39 cellular contexts compared by ENCODE assay signal in the genomic region with DNA sequence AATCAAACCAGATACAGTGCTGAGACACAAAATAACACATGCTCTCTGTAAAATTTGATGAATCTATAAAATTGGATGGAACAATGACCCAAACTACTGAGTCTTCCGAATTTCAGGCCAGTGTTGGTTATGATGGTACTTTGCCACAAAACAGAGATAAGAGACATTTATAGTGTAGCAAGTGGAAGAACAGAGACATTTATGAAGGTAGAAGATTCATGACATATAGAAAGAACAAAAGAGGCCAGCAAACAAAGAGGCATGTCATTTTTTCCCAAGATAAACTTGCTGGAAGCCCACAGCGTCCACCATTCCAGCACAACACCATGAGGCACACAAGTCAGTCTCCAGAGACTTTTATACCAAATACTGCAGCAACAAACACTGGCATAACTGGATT. TPM values are rescaled to one million over a fixed set of nuclear protein-coding genes. Genes with fewer than 3 reads are reported as not detected.
"Had no signal": no experiment of that assay in that cellular context is flagged by ENCODE, and none has a peak within 500 bp of the region (broad histone marks: within the 10 kb centered on the region; RNA-seq: fewer than 3 reads in every experiment).

No MANE protein-coding gene starts in this region.

- H3K36me3 ChIP-seq: adrenal gland, ascending aorta, brain microvascular endothelial cell, breast epithelium, cardiac muscle cell had no signal

- H3K27ac ChIP-seq: adrenal gland, ascending aorta, brain microvascular endothelial cell, breast epithelium, cardiac muscle cell had no signal

- H3K9me3 ChIP-seq: adrenal gland, ascending aorta, body of pancreas, breast epithelium had no signal

- DNase-seq: activated effector memory CD4-positive, alpha-beta T cell treated with anti-CD3 and anti-CD28 coated beads, Interleukin-2, amount 50 U/mL, for 16 hours; activated effector memory CD4-positive, alpha-beta T cell treated with Interleukin-2 at 50 U/mL for 16 hours; activated gamma-delta T cell; activated gamma-delta T cell treated with Interleukin-2 at 50 U/mL for 16 hours; activated naive CD4-positive, alpha-beta T cell; activated naive CD4-positive, alpha-beta T cell treated with anti-CD3 and anti-CD28 coated beads for 36 hours; activated naive CD4-positive, alpha-beta T cell treated with anti-CD3 and anti-CD28 coated beads, Interleukin-2, amount 10 ng/mL, durations not matched to agents 7 days and 5 days; activated naive CD4-positive, alpha-beta T cell treated with anti-CD3 and anti-CD28 coated beads, Interleukin-2, amount 50 U/mL, for 16 hours; activated naive CD4-positive, alpha-beta T cell treated with Interleukin-2 at 50 U/mL for 16 hours; activated naive CD8-positive, alpha-beta T cell treated with anti-CD3 and anti-CD28 coated beads for 36 hours; activated naive CD8-positive, alpha-beta T cell treated with anti-CD3 and anti-CD28 coated beads, Interleukin-2, amount 10 ng/mL, durations not matched to agents 7 days and 5 days; activated naive CD8-positive, alpha-beta T cell treated with anti-CD3 and anti-CD28 coated beads, Interleukin-2, amount 50 U/mL, for 24 hours; activated T-cell treated with anti-CD3 and anti-CD28 coated beads, Interleukin-2, amount 50 U/mL, for 24 hours; activated T-cell treated with anti-CD3 and anti-CD28 coated beads, Interleukin-2, amount 50 U/mL, for 4 hours; activated T-cell treated with anti-CD3 and anti-CD28 coated beads, Interleukin-2, amount 50 U/mL, for 48 hours; activated T-cell treated with anti-CD3 and anti-CD28 coated beads, Interleukin-2, amount 50 U/mL, for 72 hours; adrenal gland; amniotic stem cell; amygdala; anterior cingulate cortex; aorta; body of pancreas; brain microvascular endothelial cell; caudate nucleus; central memory CD4-positive, alpha-beta T cell; cerebellar nuclear complex had no signal

- H3K4me3 ChIP-seq: adrenal gland, ascending aorta, body of pancreas, breast epithelium, cardiac muscle cell had no signal

- H3K4me1 ChIP-seq: ascending aorta, breast epithelium had no signal

- H3K27me3 ChIP-seq: adrenal gland, ascending aorta, body of pancreas, brain microvascular endothelial cell, breast epithelium, cardiac muscle cell had no signal

RNA-seq across cellular contexts. Expression of a gene that starts 17.3 kb away (rescaled TPM):
- total RNA-seq: activated naive CD4-positive, alpha-beta T cell treated with anti-CD3 and anti-CD28 coated beads for 36 hours; activated naive CD4-positive, alpha-beta T cell treated with anti-CD3 and anti-CD28 coated beads, Interleukin-2, amount 50 U/mL, for 72 hours; activated naive CD8-positive, alpha-beta T cell treated with anti-CD3 and anti-CD28 coated beads for 36 hours; activated naive CD8-positive, alpha-beta T cell treated with anti-CD3 and anti-CD28 coated beads, Interleukin-2, amount 10 ng/mL, durations not matched to agents 7 days and 5 days; activated T-cell treated with anti-CD3 and anti-CD28 coated beads, Interleukin-2, amount 50 U/mL, for 4 hours; activated T-cell treated with anti-CD3 and anti-CD28 coated beads, Interleukin-2, amount 50 U/mL, for 72 hours; activated T-helper 1 cell treated with anti-CD3 and anti-CD28 coated beads, Interleukin-12 subunit alpha, Interleukin-12 subunit beta, Interleukin-2, Interleukin-4 antibody, amounts not matched to agents 30 ng/mL and 10 ng/mL and 1 ng/mL, durations not matched to agents 14 hours and 24 hours and 36 hours; activated T-helper 17 cell treated with anti-CD3 and anti-CD28 coated beads, Interleukin-2, amount 50 U/mL, for 72 hours; activated T-helper 2 cell treated with anti-CD3 and anti-CD28 coated beads, Interferon-gamma antibody, Interleukin-2, Interleukin-4, amounts not matched to agents 10 μg/mL and 5 μg/mL and 100 μg/mL, durations not matched to agents 14 hours and 24 hours and 36 hours; adrenal gland; aorta; ascending aorta; astrocyte; body of pancreas; breast epithelium; bronchial epithelial cell; cardiac muscle cell; cardiac septum; cerebellum; chondrocyte had no signal
- polyA plus RNA-seq: adipose tissue, aorta had no signal
